In the genomic region with DNA sequence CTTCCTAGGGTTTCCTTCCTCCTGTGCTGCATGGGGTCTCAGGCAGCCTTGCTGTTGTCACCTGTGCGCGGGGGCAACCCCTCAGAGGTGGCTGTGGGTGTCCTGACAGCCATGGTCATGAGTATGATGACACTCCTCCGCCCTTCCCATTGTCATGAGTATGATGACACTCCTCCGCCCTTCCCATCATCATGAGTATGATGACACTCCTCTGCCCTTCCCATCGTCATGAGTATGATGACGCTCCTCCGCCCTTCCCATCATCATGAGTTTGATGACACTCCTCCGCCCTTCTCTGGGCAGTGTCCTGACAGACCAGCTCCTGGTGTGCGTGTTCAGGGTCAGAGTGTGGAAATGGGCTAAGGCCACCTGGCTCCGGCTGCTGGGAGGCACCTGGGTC, we compare ENCODE assay signal across 1 cellular context.
TF ChIP-seq lines count a peak whose summit lies in the region.

No MANE protein-coding gene starts in this region.

TF ChIP-seq in HepG2, 621 proteins besides CTCF, POLR2A, EP300 and RAD21:
- TF ChIP-seq, protein P1, sequence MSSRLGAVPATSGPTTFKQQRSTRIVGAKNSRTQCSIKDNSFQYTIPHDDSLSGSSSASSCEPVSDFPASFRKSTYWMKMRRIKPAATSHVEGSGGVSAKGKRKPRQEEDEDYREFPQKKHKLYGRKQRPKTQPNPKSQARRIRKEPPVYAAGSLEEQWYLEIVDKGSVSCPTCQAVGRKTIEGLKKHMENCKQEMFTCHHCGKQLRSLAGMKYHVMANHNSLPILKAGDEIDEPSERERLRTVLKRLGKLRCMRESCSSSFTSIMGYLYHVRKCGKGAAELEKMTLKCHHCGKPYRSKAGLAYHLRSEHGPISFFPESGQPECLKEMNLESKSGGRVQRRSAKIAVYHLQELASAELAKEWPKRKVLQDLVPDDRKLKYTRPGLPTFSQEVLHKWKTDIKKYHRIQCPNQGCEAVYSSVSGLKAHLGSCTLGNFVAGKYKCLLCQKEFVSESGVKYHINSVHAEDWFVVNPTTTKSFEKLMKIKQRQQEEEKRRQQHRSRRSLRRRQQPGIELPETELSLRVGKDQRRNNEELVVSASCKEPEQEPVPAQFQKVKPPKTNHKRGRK (CRISPR knock-in tag; IDR thresholded peaks at IDR 0.05): no peak
- TF ChIP-seq MAFK (conservative IDR thresholded peaks at IDR 0.05 in 1 of 2, IDR thresholded peaks at IDR 0.05 in 1 of 2; ENCODE audit: low read length in 2 of 2) (no peak), NFIB (CRISPR knock-in tag; IDR thresholded peaks at IDR 0.05; ENCODE audit: borderline replicate concordance) (no peak), CREB1 (IDR thresholded peaks at IDR 0.05) (peak; percentile 57), CREB1 (CRISPR knock-in tag; IDR thresholded peaks at IDR 0.05) (no peak), ZNF674 (CRISPR knock-in tag; IDR thresholded peaks at IDR 0.05; ENCODE audit: low read depth) (no peak), ZNF331 (CRISPR knock-in tag; IDR thresholded peaks at IDR 0.05) (no peak)
- TF ChIP-seq, protein P2, sequence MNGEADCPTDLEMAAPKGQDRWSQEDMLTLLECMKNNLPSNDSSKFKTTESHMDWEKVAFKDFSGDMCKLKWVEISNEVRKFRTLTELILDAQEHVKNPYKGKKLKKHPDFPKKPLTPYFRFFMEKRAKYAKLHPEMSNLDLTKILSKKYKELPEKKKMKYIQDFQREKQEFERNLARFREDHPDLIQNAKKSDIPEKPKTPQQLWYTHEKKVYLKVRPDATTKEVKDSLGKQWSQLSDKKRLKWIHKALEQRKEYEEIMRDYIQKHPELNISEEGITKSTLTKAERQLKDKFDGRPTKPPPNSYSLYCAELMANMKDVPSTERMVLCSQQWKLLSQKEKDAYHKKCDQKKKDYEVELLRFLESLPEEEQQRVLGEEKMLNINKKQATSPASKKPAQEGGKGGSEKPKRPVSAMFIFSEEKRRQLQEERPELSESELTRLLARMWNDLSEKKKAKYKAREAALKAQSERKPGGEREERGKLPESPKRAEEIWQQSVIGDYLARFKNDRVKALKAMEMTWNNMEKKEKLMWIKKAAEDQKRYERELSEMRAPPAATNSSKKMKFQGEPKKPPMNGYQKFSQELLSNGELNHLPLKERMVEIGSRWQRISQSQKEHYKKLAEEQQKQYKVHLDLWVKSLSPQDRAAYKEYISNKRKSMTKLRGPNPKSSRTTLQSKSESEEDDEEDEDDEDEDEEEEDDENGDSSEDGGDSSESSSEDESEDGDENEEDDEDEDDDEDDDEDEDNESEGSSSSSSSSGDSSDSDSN (CRISPR knock-in tag; IDR thresholded peaks at IDR 0.05): no peak
